7 cellular contexts compared by ENCODE assay signal in genomic region chr21:27858053-27858825, GRCh38.
A peak's percentile ranks its signal among the peaks of the same experiment; 100 is the strongest.
DNase-seq lines count a peak whose midpoint lies in the region; FAIRE-seq and TF ChIP-seq lines count a peak whose summit lies in the region.
"Not testable (repeated sequence)": the region's sequence is repeated elsewhere in the genome, so short reads cannot be mapped to it uniquely, and the experiment has no call there.

No MANE protein-coding gene starts in this region.

- not testable (repeated sequence) for H3K36me3 ChIP-seq in SK-N-SH (replicated peaks in 1 of 2; ENCODE audit: control insufficient read depth in 1 of 2, insufficient read depth in 2 of 2, low read length in 1 of 2); astrocyte (ENCODE audit: insufficient read depth, low read length); bronchial epithelial cell (ENCODE audit: control insufficient read depth, insufficient read depth, low read length); smooth muscle cell (ENCODE audit: low read depth)

- H3K36me3 Mint-ChIP-seq in astrocyte (ENCODE audit: low read depth, unreplicated experiment), result not testable (repeated sequence)

- H3K9me2 ChIP-seq in SK-N-SH, result not testable (repeated sequence)

- H3K9me3 ChIP-seq in SK-N-SH; astrocyte (ENCODE audit: insufficient read depth, low read depth, low read length); smooth muscle cell (replicated peaks; ENCODE audit: low read depth): not testable (repeated sequence)

- not testable (repeated sequence) for H3F3A ChIP-seq in SK-N-SH (replicated peaks; ENCODE audit: insufficient read depth); smooth muscle cell (ENCODE audit: low read depth)

- TF ChIP-seq RAD21 in SK-N-SH (IDR thresholded peaks at IDR 0.05; ENCODE audit: low read length), result not testable (repeated sequence)

- TF ChIP-seq EP300 in SK-N-SH (IDR thresholded peaks at IDR 0.05; ENCODE audit: borderline replicate concordance in 1 of 2, low read depth in 1 of 2, low read length in 1 of 2), result peak in 1 of 2 experiments; percentile 68; a peak in 1 of 4 replicates

- not testable (repeated sequence) for H3K27ac Mint-ChIP-seq in astrocyte (ENCODE audit: unreplicated experiment)

- H4K20me1 ChIP-seq in SK-N-SH (ENCODE audit: insufficient read depth); astrocyte (ENCODE audit: insufficient read depth, low read length); smooth muscle cell (ENCODE audit: low read depth): not testable (repeated sequence)

- H3K27ac ChIP-seq in SK-N-SH (ENCODE audit: low read depth in 2 of 2, low read length in 1 of 2); astrocyte (ENCODE audit: low read depth, low read length): not testable (repeated sequence)
- peak overlapping the region; percentile 47 for H3K27ac ChIP-seq in smooth muscle cell (ENCODE audit: low read depth)

- POLR2A ChIA-PET in SK-N-SH (lab: Yijun Ruan, JAX), result not testable (repeated sequence)

- H3K4me1 Mint-ChIP-seq in astrocyte (ENCODE audit: low read depth, unreplicated experiment), result not testable (repeated sequence)

- not testable (repeated sequence) for FAIRE-seq in astrocyte (lab: Jason Lieb, UNC); bronchial epithelial cell (lab: Jason Lieb, UNC)

- H3K27me3 Mint-ChIP-seq in astrocyte (ENCODE audit: low read depth, unreplicated experiment), result not testable (repeated sequence)

- H3K9ac ChIP-seq in SK-N-SH; astrocyte (ENCODE audit: low read length); smooth muscle cell (ENCODE audit: low read depth): not testable (repeated sequence)

- not testable (repeated sequence) for TF ChIP-seq CTCF in SK-N-SH (IDR thresholded peaks at IDR 0.05); astrocyte (IDR thresholded peaks at IDR 0.05; ENCODE audit: insufficient read depth, low read depth, low read length); bronchial epithelial cell (IDR thresholded peaks at IDR 0.05; ENCODE audit: insufficient read depth, low read length, severe bottlenecking); fibroblast of mammary gland (conservative IDR thresholded peaks at IDR 0.05; ENCODE audit: control insufficient read depth, insufficient read depth, low read depth, low read length); foreskin fibroblast (IDR thresholded peaks at IDR 0.05; ENCODE audit: low read depth, low read length); smooth muscle cell (IDR thresholded peaks at IDR 0.05; ENCODE audit: borderline replicate concordance, insufficient read depth, poor library complexity, severe bottlenecking)

- not testable (repeated sequence) for H3K4me3 Mint-ChIP-seq in astrocyte (ENCODE audit: unreplicated experiment)

- not testable (repeated sequence) for H2AFZ ChIP-seq in SK-N-SH (ENCODE audit: low read depth); astrocyte (ENCODE audit: low read depth, low read length); smooth muscle cell (ENCODE audit: low read depth)

- 48% methylated on average over 5 of the region's 5 CpGs for WGBS in SK-N-SH (ENCODE audit: low lambda C conversion rate)
- WGBS in smooth muscle cell (ENCODE audit: low lambda C conversion rate), result 90% methylated on average over 5 of the region's 5 CpGs

- H3K9me3 Mint-ChIP-seq in astrocyte (ENCODE audit: unreplicated experiment), result not testable (repeated sequence)

- CTCF ChIA-PET in SK-N-SH (lab: Yijun Ruan, JAX), result not testable (repeated sequence)

- DNase-seq in HCEC 1CT (peak; percentile 4), astrocyte (ENCODE audit: low read depth) (peak; percentile 56), bronchial epithelial cell (ENCODE audit: low read depth) (peak; percentile 44), fibroblast of mammary gland (ENCODE audit: low read depth) (peak; percentile 36), foreskin fibroblast (peak; percentile 12 to 32)
- not testable (repeated sequence) for DNase-seq in SK-N-SH; smooth muscle cell (lab: John Stamatoyannopoulos, UW; ENCODE audit: unreplicated experiment)

- H3K27me3 ChIP-seq in SK-N-SH (ENCODE audit: insufficient read depth); astrocyte (ENCODE audit: insufficient read depth, low read length); bronchial epithelial cell (ENCODE audit: control insufficient read depth, insufficient read depth, low read length); smooth muscle cell (ENCODE audit: low read depth): not testable (repeated sequence)

- H3K4me3 ChIP-seq in SK-N-SH (ENCODE audit: low read depth in 2 of 2, low read length in 1 of 2); astrocyte (ENCODE audit: insufficient read depth, low read depth, low read length); bronchial epithelial cell (ENCODE audit: low read depth, low read length); fibroblast of mammary gland (ENCODE audit: control insufficient read depth, low read depth, low read length); foreskin fibroblast (ENCODE audit: low read depth in 1 of 2, low read length in 2 of 2); smooth muscle cell: not testable (repeated sequence)

- not testable (repeated sequence) for H3K4me1 ChIP-seq in SK-N-SH (ENCODE audit: control insufficient read depth in 1 of 2, insufficient read depth in 2 of 2, low read depth in 1 of 2, low read length in 1 of 2); astrocyte (ENCODE audit: insufficient read depth, low read length); smooth muscle cell (ENCODE audit: low read depth)

- H3K79me2 ChIP-seq in SK-N-SH (ENCODE audit: insufficient read depth); astrocyte (ENCODE audit: insufficient read depth, low read length); smooth muscle cell (ENCODE audit: low read depth): not testable (repeated sequence)

- H3K4me2 ChIP-seq in SK-N-SH; astrocyte (ENCODE audit: low read length): not testable (repeated sequence)
- peak overlapping the region; percentile 74 for H3K4me2 ChIP-seq in smooth muscle cell

TF ChIP-seq in SK-N-SH, 30 proteins besides CTCF, POLR2A, EP300 and RAD21:
- TF ChIP-seq PBX3 (IDR thresholded peaks at IDR 0.05) (peak; percentile 55; the same call in 1 of the 2 replicates), NFIC (IDR thresholded peaks at IDR 0.05; ENCODE audit: borderline replicate concordance) (peak; percentile 56; the same call in 1 of the 2 replicates), TCF12 (IDR thresholded peaks at IDR 0.05) (peak; percentile 57; the same call in 1 of the 2 replicates)
TF ChIP-seq in SK-N-SH: peak in this region for 3; not testable (repeated sequence) for 27.
